ENCODE assay signal across 9 cellular contexts in the genomic region with DNA sequence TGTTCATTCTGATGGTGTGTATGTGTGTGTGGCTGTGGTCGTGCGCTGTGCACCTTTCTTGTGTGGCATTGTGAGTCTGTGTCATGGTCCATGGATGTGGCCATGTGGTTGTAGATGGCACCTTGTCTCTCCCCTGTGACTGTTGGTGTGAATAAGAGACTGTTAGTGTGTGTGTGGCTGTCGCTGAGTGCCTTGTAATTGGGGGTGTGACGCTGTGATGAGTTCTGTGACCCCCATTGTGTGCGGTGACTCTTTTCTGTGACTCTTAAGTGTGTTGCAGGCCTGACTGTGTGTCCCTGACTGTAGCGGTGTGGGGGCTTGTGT. TPM values are rescaled to one million over a fixed set of nuclear protein-coding genes. Genes with fewer than 3 reads are reported as not detected.
DNase-seq lines count a peak whose midpoint lies in the region; TF ChIP-seq lines count a peak whose summit lies in the region.
"Had no signal": no experiment of that assay in that cellular context is flagged by ENCODE, and none has a peak within 500 bp of the region (broad histone marks: within the 10 kb centered on the region; RNA-seq: fewer than 3 reads in every experiment).

No MANE protein-coding gene starts in this region.

- H3K9ac ChIP-seq in GM23248 = peak overlapping the region; percentile 76

- H3K4me3 ChIP-seq in GM23248 (peak overlapping the region; percentile 82), WERI-Rb-1 (ENCODE audit: low read depth, low read length) (peak overlapping the region; percentile 53), fibroblast of villous mesenchyme (ENCODE audit: low read depth, low read length) (peak overlapping the region; percentile 65), sigmoid colon (peak overlapping the region; percentile 86 to 95 (median 88))

- H3K9me2 ChIP-seq in GM23248 (ENCODE audit: insufficient read depth) = no peaks in the 10 kb centered on the region

- in situ Hi-C loops in GM23248 (cut with MboI) = no loop called here

- no peak for TF ChIP-seq POLR2A in sigmoid colon (IDR thresholded peaks at IDR 0.05)

- intact Hi-C loops in sigmoid colon (cut with DNase I) = no loop called here
- intact Hi-C loops in head of caudate nucleus (cut with DNase I) = no loop called here

- no peaks in the 10 kb centered on the region for H3F3A ChIP-seq in GM23248 (ENCODE audit: insufficient read depth)

- 67 to 71% methylated on average over 6 of the region's 6 CpGs for WGBS in GM23248 (ENCODE audit: low coverage in 1 of 2, low lambda C conversion rate in 2 of 2, missing lambda C conversion rate in 2 of 2), 2 experiments
- WGBS in sigmoid colon, 2 donors = 80 to 86% methylated on average over 6 of the region's 6 CpGs

- no peak overlapping the region for H2AFZ ChIP-seq in GM23248

- H3K9me3 ChIP-seq in GM23248 (ENCODE audit: low read depth) (no peaks in the 10 kb centered on the region), WERI-Rb-1 (ENCODE audit: severe bottlenecking) (no peaks in the 10 kb centered on the region), sigmoid colon (no peaks in the 10 kb centered on the region)

- H3K79me2 ChIP-seq in GM23248 (ENCODE audit: insufficient read depth) = peaks cover 16% of the 10 kb centered on the region

- DNase-seq in GM23248 (no peak), WERI-Rb-1 (no peak), fibroblast of villous mesenchyme (ENCODE audit: low read depth) (no peak), sigmoid colon (no peak), head of caudate nucleus (no peak), NCI-H526 treated with DMSO at 0.1 percent for 48 hours (lab: John Stamatoyannopoulos, UW) (no peak), SKM-1 (lab: John Stamatoyannopoulos, UW; ENCODE audit: unreplicated experiment) (no peak), RKO (ENCODE audit: low spot score) (no peak)
- DNase-seq: activated CD8-positive, alpha-beta memory T cell treated with anti-CD3 and anti-CD28 coated beads, Interleukin-2, amount 50 U/mL, for 48 hours had no signal

- H4K20me1 ChIP-seq in GM23248 (ENCODE audit: insufficient read depth) = no peaks in the 10 kb centered on the region

- H3K36me3 ChIP-seq in GM23248 (ENCODE audit: low read depth) = no peaks in the 10 kb centered on the region
- H3K36me3 ChIP-seq in WERI-Rb-1 = peaks cover 16% of the 10 kb centered on the region
- H3K36me3 ChIP-seq in sigmoid colon = peaks cover 0 to 25% (median 8%) of the 10 kb centered on the region in 4 donors

- no peak for TF ChIP-seq EP300 in sigmoid colon (IDR thresholded peaks at IDR 0.05)

- no peaks in the 10 kb centered on the region for H3K27me3 ChIP-seq in GM23248 (replicated peaks; ENCODE audit: insufficient read depth)
- no peaks in the 10 kb centered on the region for H3K27me3 ChIP-seq in WERI-Rb-1 (ENCODE audit: insufficient read depth, low read depth, severe bottlenecking)
- no peaks in the 10 kb centered on the region for H3K27me3 ChIP-seq in sigmoid colon

- H3K4me1 ChIP-seq in GM23248 (ENCODE audit: insufficient read depth) (0 out of 2 replicates have a peak, but pooled peaks cover 3% of the 10 kb centered on the region), sigmoid colon (peaks cover 0 to 26% (median 20%) of the 10 kb centered on the region in 4 donors)

- no peak for TF ChIP-seq CTCF in WERI-Rb-1 (IDR thresholded peaks at IDR 0.05; ENCODE audit: low read depth, low read length)
- TF ChIP-seq CTCF in fibroblast of villous mesenchyme (IDR thresholded peaks at IDR 0.05; ENCODE audit: insufficient read depth, low read depth, low read length) = no peak
- no peak for TF ChIP-seq CTCF in sigmoid colon (IDR thresholded peaks at IDR 0.05)

- H3K27ac ChIP-seq in GM23248 (no peak overlapping the region), WERI-Rb-1 (no peak overlapping the region; the same call in 1 of the 2 replicates), sigmoid colon (peak overlapping the region; percentile 83 to 87 (median 84))

- peak overlapping the region; percentile 92 for H3K4me2 ChIP-seq in GM23248 (ENCODE audit: unreplicated experiment)

RNA-seq across cellular contexts. Expression of a gene that starts 0.8 kb away (rescaled TPM):
- 39.7 and 67.8 TPM in 2 replicates for total RNA-seq in GM23248 (2014; rRNA removed; shearing (Covaris generic))
- polyA plus RNA-seq in GM23248 (2016; fragmentation: Nextera tagmentation; extraction: Ambion mirVana) = 52.0 TPM in 2 replicates
- 16.8 and 20.6 TPM in 2 replicates for total RNA-seq in fibroblast of villous mesenchyme
- total RNA-seq in sigmoid colon = 10 to 100 TPM; 13.9 to 43.8 (median 20.5) TPM
- 1 to 10 TPM; 1.4 to 8.2 (median 4.8) TPM for polyA plus RNA-seq in sigmoid colon

RNA-seq across cellular contexts. Expression of a gene that starts 9.7 kb away (rescaled TPM):
- total RNA-seq in GM23248 (2014; rRNA removed; shearing (Covaris generic)) = 8.5 and 11.6 TPM in 2 replicates
- polyA plus RNA-seq in GM23248 (2016; fragmentation: Nextera tagmentation; extraction: Ambion mirVana) (11.4 and 16.5 TPM in 2 replicates), sigmoid colon (10 to 100 TPM; 11.6 to 29.6 (median 16.2) TPM)
- total RNA-seq in fibroblast of villous mesenchyme (6.0 and 6.4 TPM in 2 replicates), sigmoid colon (10 to 100 TPM; 11.7 to 42.4 (median 20.2) TPM)

RNA-seq across cellular contexts. Expression of a gene that starts 10.0 kb away (rescaled TPM):
- 66.1 and 152 TPM in 2 replicates for total RNA-seq in GM23248 (2014; rRNA removed; shearing (Covaris generic))
- 84.6 and 90.1 TPM in 2 replicates for polyA plus RNA-seq in GM23248 (2016; fragmentation: Nextera tagmentation; extraction: Ambion mirVana)
- total RNA-seq in fibroblast of villous mesenchyme = 96.7 and 121 TPM in 2 replicates
- total RNA-seq in sigmoid colon = 100 to 1,000 TPM; 131 to 291 (median 194) TPM
- polyA plus RNA-seq in sigmoid colon = 10 to 100 TPM; 11.1 to 74.9 (median 25.2) TPM

RNA-seq across cellular contexts. Expression of a gene that starts 16.6 kb away (rescaled TPM):
- total RNA-seq in GM23248 (2014; rRNA removed; shearing (Covaris generic)) = 5.1 and 9.0 TPM in 2 replicates
- 3.7 and 4.3 TPM in 2 replicates for polyA plus RNA-seq in GM23248 (2016; fragmentation: Nextera tagmentation; extraction: Ambion mirVana)
- total RNA-seq in fibroblast of villous mesenchyme = 8.7 and 9.1 TPM in 2 replicates
- total RNA-seq in sigmoid colon = 10 to 100 TPM; 16.0 to 27.7 (median 22.9) TPM
- polyA plus RNA-seq in sigmoid colon = 1 to 10 TPM; 6.6 to 9.7 (median 9.7) TPM

RNA-seq across cellular contexts. Expression of a gene that starts 18.4 kb away (rescaled TPM):
- 0.32 TPM in 1 of 2 replicates, not detected in the other for total RNA-seq in GM23248 (2014; rRNA removed; shearing (Covaris generic))
- polyA plus RNA-seq in GM23248 (2016; fragmentation: Nextera tagmentation; extraction: Ambion mirVana) (1.3 and 1.4 TPM in 2 replicates), sigmoid colon (1 to 10 TPM; 3.0 to 4.3 (median 3.9) TPM)
- total RNA-seq in fibroblast of villous mesenchyme (0.86 and 1.3 TPM in 2 replicates), sigmoid colon (1 to 10 TPM in 2 of 4 donors, under 1 TPM in 2; 0.71 to 1.8 (median 0.96) TPM)

Comparison
In these comparisons a context has a peak if more than half of its experiments do, and no peak if none do; other contexts are left out.
1. H3K27ac ChIP-seq: peak in sigmoid colon (4 of 4); none in GM23248 (single experiment) and WERI-Rb-1 (single experiment).
2. Peak in every context shown above with its lines, with median percentiles within 50 percentile points of each other: H3K4me3 ChIP-seq.